Comparison of ENCODE assay signal across 8 cellular contexts in genomic region chr17:1730345-1731193, GRCh38. TPM values are rescaled to one million over a fixed set of nuclear protein-coding genes. Genes with fewer than 3 reads are reported as not detected.
DNase-seq lines count a peak whose midpoint lies in the region; ATAC-seq, FAIRE-seq and TF ChIP-seq lines count a peak whose summit lies in the region.

No MANE protein-coding gene starts in this region.

- H3K9ac ChIP-seq in keratinocyte (ENCODE audit: control insufficient read depth, extremely low read depth, insufficient read depth, low read length) = peak overlapping the region; percentile 61

- H3K9me3 ChIP-seq in keratinocyte (ENCODE audit: control insufficient read depth, low read depth, low read length) = no peaks in the 10 kb centered on the region

- peaks cover 18% of the 10 kb centered on the region for H3K4me1 Mint-ChIP-seq in HFFc6 (ENCODE audit: low read depth)
- peaks cover 72% of the 10 kb centered on the region for H3K4me1 Mint-ChIP-seq in stimulated activated memory B cell treated with anti-CD40 and anti-IgM and Interleukin-4, amounts not matched to agents 10 μg/mL and 1 μg/mL and 100 μg/mL, for 72 hours

- peak overlapping the region; percentile 67 for H3K4me2 ChIP-seq in keratinocyte (ENCODE audit: control insufficient read depth, extremely low read depth, insufficient read depth, low read depth, low read length)

- in situ Hi-C loops in astrocyte of the spinal cord (cut with HindIII; ENCODE audit: low sequenced_read_pairs) = no loop called here

- TF ChIP-seq CTCF in HFFc6 (IDR thresholded peaks at IDR 0.05) (no peak), astrocyte of the spinal cord (IDR thresholded peaks at IDR 0.05; ENCODE audit: low read depth, low read length) (no peak), keratinocyte (optimal IDR thresholded peaks at IDR 0.05 in 1 of 3, IDR thresholded peaks at IDR 0.05 in 1 of 3, conservative IDR thresholded peaks at IDR 0.05 in 1 of 3; ENCODE audit: extremely low read depth in 1 of 3, insufficient read depth in 2 of 3, low read length in 3 of 3) (no peak)

- peaks cover 14% of the 10 kb centered on the region for H3K4me1 ChIP-seq in keratinocyte (ENCODE audit: control insufficient read depth, extremely low read depth, insufficient read depth, low read length)

- no peaks in the 10 kb centered on the region for H3K9me1 ChIP-seq in keratinocyte (ENCODE audit: control insufficient read depth, extremely low read depth, insufficient read depth, low read length)

- H3K27me3 Mint-ChIP-seq in HFFc6 (ENCODE audit: insufficient read depth) = peaks cover 4% of the 10 kb centered on the region
- no peaks in the 10 kb centered on the region for H3K27me3 Mint-ChIP-seq in stimulated activated memory B cell treated with anti-CD40 and anti-IgM and Interleukin-4, amounts not matched to agents 10 μg/mL and 1 μg/mL and 100 μg/mL, for 72 hours

- peak; percentile 82 for DNase-seq in HFFc6
- peak; percentile 81 for DNase-seq in astrocyte of the spinal cord (ENCODE audit: low read depth, low spot score)
- DNase-seq in keratinocyte (ENCODE audit: low read depth, low spot score) = no peak
- DNase-seq in GM19240 (ENCODE audit: insufficient read length, low spot score) = no peak
- no peak for DNase-seq in COLO829 (ENCODE audit: low spot score)
- no peak for DNase-seq in dedifferentiated amniotic fluid mesenchymal stem cell (ENCODE audit: extremely low spot score)

- H2AFZ ChIP-seq in keratinocyte (ENCODE audit: control insufficient read depth, low read length) = peak overlapping the region; percentile 6

- H4K20me1 ChIP-seq in keratinocyte (ENCODE audit: control insufficient read depth, extremely low read depth, insufficient read depth, low read length) = no peaks in the 10 kb centered on the region

- peak overlapping the region; percentile 60 for H3K27ac ChIP-seq in keratinocyte (ENCODE audit: control insufficient read depth, insufficient read depth, low read length)

- dilution Hi-C loops in keratinocyte (cut with MboI; ENCODE audit: extremely low pct_ligation_motif_present, low sequenced_read_pairs) = loop anchor here (5.0 kb wide), 1 partner anchor 52 kb away; no protein-coding TSS in a partner anchor

- H3K79me2 ChIP-seq in keratinocyte (ENCODE audit: control insufficient read depth, insufficient read depth, low read length) = peaks cover 9% of the 10 kb centered on the region

- peak overlapping the region; percentile 90 for H3K27ac Mint-ChIP-seq in HFFc6
- H3K27ac Mint-ChIP-seq in stimulated activated memory B cell treated with anti-CD40 and anti-IgM and Interleukin-4, amounts not matched to agents 10 μg/mL and 1 μg/mL and 100 μg/mL, for 72 hours = peak overlapping the region; percentile 36

- 0 out of 2 replicates have a peak overlapping the region, but pooled peaks have one; percentile 25 for H3K4me3 Mint-ChIP-seq in HFFc6
- H3K4me3 Mint-ChIP-seq in stimulated activated memory B cell treated with anti-CD40 and anti-IgM and Interleukin-4, amounts not matched to agents 10 μg/mL and 1 μg/mL and 100 μg/mL, for 72 hours = no peak overlapping the region

- H3K36me3 ChIP-seq in keratinocyte (ENCODE audit: control insufficient read depth in 2 of 2, extremely low read depth in 1 of 2, insufficient read depth in 2 of 2, low read length in 2 of 2) = peaks cover 11 to 13% of the 10 kb centered on the region in 2 experiments

- FAIRE-seq in keratinocyte (lab: Jason Lieb, UNC) = peak; percentile 92

- H3K9me3 Mint-ChIP-seq in HFFc6 = no peaks in the 10 kb centered on the region
- no peaks in the 10 kb centered on the region for H3K9me3 Mint-ChIP-seq in stimulated activated memory B cell treated with anti-CD40 and anti-IgM and Interleukin-4, amounts not matched to agents 10 μg/mL and 1 μg/mL and 100 μg/mL, for 72 hours

- H3K4me3 ChIP-seq in astrocyte of the spinal cord (ENCODE audit: low read depth, low read length) = no peak overlapping the region
- no peak overlapping the region for H3K4me3 ChIP-seq in keratinocyte (ENCODE audit: control insufficient read depth in 2 of 3, extremely low read depth in 1 of 3, insufficient read depth in 2 of 3, low read depth in 1 of 3, low read length in 3 of 3)

- H3K36me3 Mint-ChIP-seq in HFFc6 (ENCODE audit: low read depth) = peaks cover 14% of the 10 kb centered on the region
- peaks cover 43% of the 10 kb centered on the region for H3K36me3 Mint-ChIP-seq in stimulated activated memory B cell treated with anti-CD40 and anti-IgM and Interleukin-4, amounts not matched to agents 10 μg/mL and 1 μg/mL and 100 μg/mL, for 72 hours

- H3K27me3 ChIP-seq in keratinocyte (ENCODE audit: control insufficient read depth, extremely low read depth, insufficient read depth, low read length) = no peaks in the 10 kb centered on the region

- no peak for ATAC-seq in stimulated activated memory B cell treated with anti-CD40 and anti-IgM and Interleukin-4, amounts not matched to agents 10 μg/mL and 1 μg/mL and 100 μg/mL, for 72 hours
- no peak for ATAC-seq in GM21515 (IDR thresholded peaks at IDR 0.05; ENCODE audit: unreplicated experiment)

RNA-seq across cellular contexts. Expression of gene WDR81, which starts 6.1 kb away (rescaled TPM):
- total RNA-seq in HFFc6 (2021; fragmentation: NEBNext Ultra II Directional; extraction: Animal tissue kit (Norgen Biotek cat#: 25700)) = 10 to 100 TPM; 12.5 to 18.1 (median 13.2) TPM
- polyA plus RNA-seq in keratinocyte = 4.2 to 9.5 TPM (median 7.3 TPM) in 3 replicates
- polyA plus RNA-seq in keratinocyte (2011; ENCODE audit: low read depth) = 3.9 TPM
- 2.9 and 6.2 TPM in 2 replicates for polyA plus RNA-seq in keratinocyte (2011; cell fraction: cytosol; rRNA removed)
- 21.5 and 27.0 TPM in 2 replicates for polyA plus RNA-seq in keratinocyte (2011; cell fraction: nucleus; rRNA removed)
- 8.9 and 15.4 TPM in 2 replicates for polyA plus RNA-seq in keratinocyte (2012; ENCODE audit: low replicate concordance)
- 7.7 to 21.7 TPM (median 11.9 TPM) in 3 replicates for polyA minus RNA-seq in keratinocyte
- polyA minus RNA-seq in keratinocyte (2011; cell fraction: cytosol; rRNA and poly(A)+ RNA removed) = 19.6 TPM
- 30.9 and 37.2 TPM in 2 replicates for polyA minus RNA-seq in keratinocyte (2011; cell fraction: nucleus; rRNA and poly(A)+ RNA removed)

RNA-seq across cellular contexts. Expression of gene SERPINF2, which starts 12.1 kb away (rescaled TPM):
- total RNA-seq in HFFc6 (2021; fragmentation: NEBNext Ultra II Directional; extraction: Animal tissue kit (Norgen Biotek cat#: 25700)) = not detected
- 0.93 to 1.5 TPM (median 0.96 TPM) in 3 replicates for polyA plus RNA-seq in keratinocyte
- polyA plus RNA-seq in keratinocyte (2011; ENCODE audit: low read depth) = not detected
- polyA plus RNA-seq in keratinocyte (2011; cell fraction: cytosol; rRNA removed) = 0.50 and 1.1 TPM in 2 replicates
- 1.3 and 2.0 TPM in 2 replicates for polyA plus RNA-seq in keratinocyte (2011; cell fraction: nucleus; rRNA removed)
- polyA plus RNA-seq in keratinocyte (2012; ENCODE audit: low replicate concordance) = 0.66 and 1.7 TPM in 2 replicates
- 0.45 to 1.0 TPM (median 0.46 TPM) in 3 replicates for polyA minus RNA-seq in keratinocyte
- 2.3 TPM for polyA minus RNA-seq in keratinocyte (2011; cell fraction: cytosol; rRNA and poly(A)+ RNA removed)
- 0.95 and 1.0 TPM in 2 replicates for polyA minus RNA-seq in keratinocyte (2011; cell fraction: nucleus; rRNA and poly(A)+ RNA removed)

RNA-seq across cellular contexts. Expression of gene TLCD2, which starts 20.4 kb away (rescaled TPM):
- total RNA-seq in HFFc6 (2021; fragmentation: NEBNext Ultra II Directional; extraction: Animal tissue kit (Norgen Biotek cat#: 25700)) = 1 to 10 TPM; 2.7 to 3.8 (median 3.2) TPM
- polyA plus RNA-seq in keratinocyte = 0.75 to 1.1 TPM (median 0.76 TPM) in 3 replicates
- polyA plus RNA-seq in keratinocyte (2011; ENCODE audit: low read depth) = 10.0 TPM
- 1.00 and 1.1 TPM in 2 replicates for polyA plus RNA-seq in keratinocyte (2011; cell fraction: cytosol; rRNA removed)
- 2.1 and 2.6 TPM in 2 replicates for polyA plus RNA-seq in keratinocyte (2011; cell fraction: nucleus; rRNA removed)
- 1.3 and 3.5 TPM in 2 replicates for polyA plus RNA-seq in keratinocyte (2012; ENCODE audit: low replicate concordance)
- 0.48 to 2.2 TPM (median 0.95 TPM) in 3 replicates for polyA minus RNA-seq in keratinocyte
- 1.3 TPM for polyA minus RNA-seq in keratinocyte (2011; cell fraction: cytosol; rRNA and poly(A)+ RNA removed)
- polyA minus RNA-seq in keratinocyte (2011; cell fraction: nucleus; rRNA and poly(A)+ RNA removed) = 0.84 and 2.0 TPM in 2 replicates

RNA-seq across cellular contexts. Expression of gene SERPINF1, which starts 31.3 kb away (rescaled TPM):
- total RNA-seq in HFFc6 (2021; fragmentation: NEBNext Ultra II Directional; extraction: Animal tissue kit (Norgen Biotek cat#: 25700)) = 10 to 100 TPM; 12.0 to 46.8 (median 13.2) TPM
- polyA plus RNA-seq in keratinocyte = 17.3 to 29.8 TPM (median 23.2 TPM) in 3 replicates
- 7.0 TPM for polyA plus RNA-seq in keratinocyte (2011; ENCODE audit: low read depth)
- 7.6 and 12.1 TPM in 2 replicates for polyA plus RNA-seq in keratinocyte (2011; cell fraction: cytosol; rRNA removed)
- polyA plus RNA-seq in keratinocyte (2011; cell fraction: nucleus; rRNA removed) = 74.3 and 95.0 TPM in 2 replicates
- polyA plus RNA-seq in keratinocyte (2012; ENCODE audit: low replicate concordance) = 7.5 and 8.7 TPM in 2 replicates
- polyA minus RNA-seq in keratinocyte = 9.5 to 29.1 TPM (median 15.6 TPM) in 3 replicates
- 11.1 TPM for polyA minus RNA-seq in keratinocyte (2011; cell fraction: cytosol; rRNA and poly(A)+ RNA removed)
- polyA minus RNA-seq in keratinocyte (2011; cell fraction: nucleus; rRNA and poly(A)+ RNA removed) = 6.6 and 10.3 TPM in 2 replicates

RNA-seq across cellular contexts. Expression of gene PRPF8, which starts 45.9 kb away (rescaled TPM):
- total RNA-seq in HFFc6 (2021; fragmentation: NEBNext Ultra II Directional; extraction: Animal tissue kit (Norgen Biotek cat#: 25700)) = 100 to 1,000 TPM; 224 to 285 (median 248) TPM
- polyA plus RNA-seq in keratinocyte = 60.1 to 118 TPM (median 97.5 TPM) in 3 replicates
- polyA plus RNA-seq in keratinocyte (2011; ENCODE audit: low read depth) = 187 TPM
- 56.1 and 61.6 TPM in 2 replicates for polyA plus RNA-seq in keratinocyte (2011; cell fraction: cytosol; rRNA removed)
- polyA plus RNA-seq in keratinocyte (2011; cell fraction: nucleus; rRNA removed) = 224 and 245 TPM in 2 replicates
- polyA plus RNA-seq in keratinocyte (2012; ENCODE audit: low replicate concordance) = 77.2 and 133 TPM in 2 replicates
- 166 to 590 TPM (median 337 TPM) in 3 replicates for polyA minus RNA-seq in keratinocyte
- polyA minus RNA-seq in keratinocyte (2011; cell fraction: cytosol; rRNA and poly(A)+ RNA removed) = 153 TPM
- polyA minus RNA-seq in keratinocyte (2011; cell fraction: nucleus; rRNA and poly(A)+ RNA removed) = 210 and 327 TPM in 2 replicates

Comparison
In these comparisons a context has a peak if more than half of its experiments do, and no peak if none do; other contexts are left out.
1. DNase-seq: peak in HFFc6 (single experiment) and astrocyte of the spinal cord (single experiment); none in keratinocyte (single experiment), GM19240 (single experiment), COLO829 (single experiment) and dedifferentiated amniotic fluid mesenchymal stem cell (single experiment).